ENCODE assay signal across 1 cellular context in genomic region chr3:105938101-105938500, GRCh38.
TF ChIP-seq lines count a peak whose summit lies in the region.

No MANE protein-coding gene starts in this region.

TF ChIP-seq in K562, 482 proteins besides CTCF, POLR2A, EP300 and RAD21 (continued from another document):
- TF ChIP-seq ZBTB5 (IDR thresholded peaks at IDR 0.05) (no peak), RBFOX2 (IDR thresholded peaks at IDR 0.05; ENCODE audit: low read depth, low read length) (no peak), LCOR (CRISPR knock-in tag; IDR thresholded peaks at IDR 0.05) (no peak), ZNF830 (CRISPR knock-in tag; IDR thresholded peaks at IDR 0.05) (no peak), SREBF1 (IDR thresholded peaks at IDR 0.05; ENCODE audit: borderline replicate concordance, low read depth, low read length) (no peak)
